27 cellular contexts compared by ENCODE assay signal in genomic region chr12:39647383-39647782, GRCh38. TPM values are rescaled to one million over a fixed set of nuclear protein-coding genes. Genes with fewer than 3 reads are reported as not detected.
"Had no signal": no experiment of that assay in that cellular context is flagged by ENCODE, and none has a peak within 500 bp of the region (broad histone marks: within the 10 kb centered on the region; RNA-seq: fewer than 3 reads in every experiment).

No MANE protein-coding gene starts in this region.

- H3K27me3 ChIP-seq: left lung, testis, thyroid gland, transverse colon, upper lobe of left lung had no signal

- H3K36me3 ChIP-seq: left lung, lower lobe of right lung, pancreas, prostate gland, thyroid gland, transverse colon, upper lobe of left lung had no signal

- H3K9me3 ChIP-seq: left lung, lower lobe of right lung, pancreas, prostate gland, testis, thyroid gland, transverse colon, upper lobe of left lung had no signal

- H3K4me3 ChIP-seq: left lung, lower lobe of right lung, pancreas, prostate gland, smooth muscle cell, testis, thyroid gland, transverse colon, upper lobe of left lung had no signal

- H3K4me1 ChIP-seq: left lung, lower lobe of right lung, pancreas, prostate gland, testis, thyroid gland, transverse colon, upper lobe of left lung had no signal

- H3K27ac ChIP-seq: left lung, lower lobe of right lung, pancreas, prostate gland, testis, thyroid gland, transverse colon, upper lobe of left lung had no signal

- FAIRE-seq: keratinocyte, pancreas had no signal

- DNase-seq: hippocampal formation; kidney glomerular epithelial cell; left cardiac atrium; left lung; lower lobe of right lung; mammary epithelial cell; mesenchymal stem cell; naive thymus-derived CD8-positive, alpha-beta T cell; nucleus accumbens; pancreas; posterior cingulate gyrus; retina; right cardiac atrium; stimulated activated CD4-positive, alpha-beta T cell treated with anti-CD3 and anti-CD28 coated beads, Interleukin-1b, Interleukin-23, amount 100 ng/mL, for 48 hours; stimulated activated CD4-positive, alpha-beta T cell treated with anti-CD3 and anti-CD28 coated beads, Interleukin-2, amount 100 ng/mL, for 48 hours; stimulated activated CD4-positive, alpha-beta T cell treated with anti-CD3 and anti-CD28 coated beads, Interleukin-4, amount 100 ng/mL, for 4 hours; stimulated activated CD8-positive, alpha-beta memory T cell treated with anti-CD3 and anti-CD28 coated beads, Interleukin-4, amount 100 ng/mL, for 48 hours; stimulated activated naive CD4-positive, alpha-beta T cell treated with Interleukin-2 at 50 U/mL for 16 hours; stimulated activated naive CD8-positive, alpha-beta T cell treated with anti-CD3 and anti-CD28 coated beads, Interleukin-15, amount 100 ng/mL, for 72 hours; substantia nigra; testis; thyroid gland; transverse colon; upper lobe of left lung had no signal

- H3K4me2 ChIP-seq: smooth muscle cell had no signal

RNA-seq across cellular contexts. Expression of gene ABCD2, which starts 27.8 kb away (rescaled TPM):
- polyA plus RNA-seq: smooth muscle cell had no signal
